35 cellular contexts compared by ENCODE assay signal in the genomic region with DNA sequence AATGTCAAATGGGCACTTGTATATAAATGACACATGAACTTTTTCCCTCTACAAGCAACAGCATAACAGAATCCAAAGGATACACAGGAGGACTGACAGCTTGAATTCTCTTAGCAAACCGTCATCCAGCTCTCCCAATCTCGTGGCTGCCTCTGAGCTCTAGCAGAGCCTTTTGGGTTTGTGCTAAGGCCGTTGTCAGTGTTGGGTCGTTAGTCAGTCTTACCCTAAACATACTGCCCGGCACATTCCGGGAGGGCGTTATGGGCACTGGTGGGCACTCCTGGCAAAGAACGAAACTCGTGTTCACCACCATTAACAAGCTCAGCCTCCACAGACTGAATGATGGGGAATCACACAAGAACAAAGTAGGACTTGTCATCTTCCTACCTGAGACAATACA. TPM values are rescaled to one million over a fixed set of nuclear protein-coding genes. Genes with fewer than 3 reads are reported as not detected.
DNase-seq lines count a peak whose midpoint lies in the region; ATAC-seq and TF ChIP-seq lines count a peak whose summit lies in the region.
"Had no signal": no experiment of that assay in that cellular context is flagged by ENCODE, and none has a peak within 500 bp of the region (broad histone marks: within the 10 kb centered on the region; RNA-seq: fewer than 3 reads in every experiment).

No MANE protein-coding gene starts in this region.

- H3K9me3 ChIP-seq in heart left ventricle = no peaks in the 10 kb centered on the region
- H3K9me3 ChIP-seq in endodermal cell (ENCODE audit: control insufficient read depth, low read length) = no peaks in the 10 kb centered on the region
- H3K9me3 ChIP-seq in vagina = no peaks in the 10 kb centered on the region
- H3K9me3 ChIP-seq: A549, BE2C, BLaER1, Caco-2 had no signal

- intact Hi-C loops in cardiac septum (cut with DNase I) = no loop called here
- intact Hi-C loops in heart left ventricle (cut with DNase I) = no loop called here
- intact Hi-C loops in vagina (cut with DNase I) = no loop called here

- H3K4me3 ChIP-seq in heart left ventricle (no peak overlapping the region), endodermal cell (ENCODE audit: low read length) (no peak overlapping the region), vagina (no peak overlapping the region)
- H3K4me3 ChIP-seq: A549; BLaER1; BLaER1 treated with 17β-estradiol and CSF1 and Interleukin-3, amounts not matched to agents 10 nM and 100 nM had no signal

- H3K27me3 ChIP-seq in heart left ventricle (no peaks in the 10 kb centered on the region), endodermal cell (ENCODE audit: control insufficient read depth, insufficient read depth, low read length, poor library complexity, severe bottlenecking) (no peaks in the 10 kb centered on the region), vagina (no peaks in the 10 kb centered on the region)
- H3K27me3 ChIP-seq: BLaER1; BLaER1 treated with 17β-estradiol and CSF1 and Interleukin-3, amounts not matched to agents 10 nM and 100 nM had no signal

- H3K4me1 Mint-ChIP-seq in endodermal cell = peaks cover 34% of the 10 kb centered on the region
- H3K4me1 Mint-ChIP-seq in neural crest cell = peaks cover 15% of the 10 kb centered on the region
- H3K4me1 Mint-ChIP-seq: B cell; CD14-positive monocyte; CD4-positive, alpha-beta memory T cell; CD4-positive, CD25-positive, alpha-beta regulatory T cell; CD8-positive, alpha-beta memory T cell had no signal

- no peak overlapping the region for H3K9ac ChIP-seq in endodermal cell (ENCODE audit: extremely low read depth, low read length, poor library complexity, severe bottlenecking)
- H3K9ac ChIP-seq: BLaER1; BLaER1 treated with 17β-estradiol and CSF1 and Interleukin-3, amounts not matched to agents 10 nM and 100 nM had no signal

- TF ChIP-seq POLR2A in heart left ventricle (IDR thresholded peaks at IDR 0.05) (no peak), vagina (IDR thresholded peaks at IDR 0.05) (no peak)

- DNase-seq in cardiac septum (ENCODE audit: low spot score) (peak; percentile 55), heart left ventricle (no peak), endodermal cell (peak; percentile 20), neural crest cell (ENCODE audit: low read depth, low spot score) (no peak), vagina (ENCODE audit: extremely low spot score in 2 of 2) (peak; percentile 12 to 56), NCI-H1417 (lab: John Stamatoyannopoulos, UW) (no peak), NCI-H1694 (lab: John Stamatoyannopoulos, UW) (no peak)
- no peak for DNase-seq in activated naive CD4-positive, alpha-beta T cell treated with anti-CD3 and anti-CD28 coated beads, Interleukin-2, amount 50 U/mL, for 72 hours (ENCODE audit: low spot score in 2 of 2)
- DNase-seq: 8988T; ACHN; AML-193; BE2C; C1 segment of cervical spinal cord; Caco-2; Calu3; CD4-positive, alpha-beta memory T cell; CD4-positive, alpha-beta T cell; CD4-positive, CD25-positive, alpha-beta regulatory T cell; CD8-positive, alpha-beta memory T cell; CD8-positive, alpha-beta T cell; COR-L47; DMS 273 treated with DMSO at 0.1 percent for 48 hours; DMS153; DMS53; DMS79; DMS79 treated with DMSO at 0.1 percent for 48 hours; DND-41; EL had no signal

- H3K27me3 Mint-ChIP-seq in endodermal cell (ENCODE audit: insufficient read depth) (no peaks in the 10 kb centered on the region), neural crest cell (ENCODE audit: low read depth) (peaks cover 42% of the 10 kb centered on the region)
- H3K27me3 Mint-ChIP-seq: B cell; CD4-positive, alpha-beta T cell; CD4-positive, CD25-positive, alpha-beta regulatory T cell had no signal

- WGBS in heart left ventricle, 4 donors = 82 to 87% (median 86%) methylated on average over 9 of the region's 9 CpGs
- 88 to 93% methylated on average over 8 to 9 of the region's 9 CpGs for WGBS in endodermal cell (ENCODE audit: insufficient coverage in 1 of 2, insufficient read length in 1 of 2), 2 experiments

- H3K36me3 ChIP-seq in heart left ventricle = no peaks in the 10 kb centered on the region
- no peaks in the 10 kb centered on the region for H3K36me3 ChIP-seq in endodermal cell (ENCODE audit: control insufficient read depth, insufficient read depth, low read length)
- H3K36me3 ChIP-seq in vagina = no peaks in the 10 kb centered on the region
- H3K36me3 ChIP-seq: BE2C; BLaER1; BLaER1 treated with 17β-estradiol and CSF1 and Interleukin-3, amounts not matched to agents 10 nM and 100 nM had no signal

- H3K4me3 Mint-ChIP-seq in endodermal cell = no peak overlapping the region
- no peak overlapping the region for H3K4me3 Mint-ChIP-seq in neural crest cell
- H3K4me3 Mint-ChIP-seq: B cell; CD14-positive monocyte; CD4-positive, alpha-beta memory T cell; CD4-positive, alpha-beta T cell; CD4-positive, CD25-positive, alpha-beta regulatory T cell; CD8-positive, alpha-beta memory T cell; CD8-positive, alpha-beta T cell had no signal

- H3K36me3 Mint-ChIP-seq in endodermal cell (ENCODE audit: low read depth) (peaks cover 23% of the 10 kb centered on the region), neural crest cell (ENCODE audit: low read depth) (no peaks in the 10 kb centered on the region)
- H3K36me3 Mint-ChIP-seq in activated naive CD4-positive, alpha-beta T cell treated with anti-CD3 and anti-CD28 coated beads, Interleukin-2, amount 50 U/mL, for 72 hours = no peaks in the 10 kb centered on the region
- H3K36me3 Mint-ChIP-seq: CD14-positive monocyte; CD4-positive, alpha-beta memory T cell; CD4-positive, CD25-positive, alpha-beta regulatory T cell; CD8-positive, alpha-beta memory T cell; CD8-positive, alpha-beta T cell had no signal

- H3K4me1 ChIP-seq in heart left ventricle (no peaks in the 10 kb centered on the region), endodermal cell (ENCODE audit: control insufficient read depth, insufficient read depth, low read length) (peaks cover 6% of the 10 kb centered on the region), vagina (no peaks in the 10 kb centered on the region)
- H3K4me1 ChIP-seq: BE2C; BLaER1; BLaER1 treated with 17β-estradiol and CSF1 and Interleukin-3, amounts not matched to agents 10 nM and 100 nM had no signal

- no peak overlapping the region for H3K27ac ChIP-seq in heart left ventricle
- no peak overlapping the region for H3K27ac ChIP-seq in endodermal cell (ENCODE audit: low read depth, low read length)
- H3K27ac ChIP-seq in vagina = no peak overlapping the region
- H3K27ac ChIP-seq: 22Rv1; A549; BLaER1; BLaER1 treated with 17β-estradiol and CSF1 and Interleukin-3, amounts not matched to agents 10 nM and 100 nM; C4-2B had no signal

- TF ChIP-seq CTCF in heart left ventricle (IDR thresholded peaks at IDR 0.05) (no peak), endodermal cell (conservative IDR thresholded peaks at IDR 0.05) (no peak), neural crest cell (conservative IDR thresholded peaks at IDR 0.05) (no peak), vagina (IDR thresholded peaks at IDR 0.05) (no peak)

- H3K9me3 Mint-ChIP-seq in endodermal cell (no peaks in the 10 kb centered on the region), neural crest cell (no peaks in the 10 kb centered on the region)
- peaks cover 0 to 4% of the 10 kb centered on the region in 2 donors for H3K9me3 Mint-ChIP-seq in activated naive CD4-positive, alpha-beta T cell treated with anti-CD3 and anti-CD28 coated beads, Interleukin-2, amount 50 U/mL, for 72 hours
- H3K9me3 Mint-ChIP-seq: CD4-positive, alpha-beta T cell; CD8-positive, alpha-beta T cell had no signal

- no peak for ATAC-seq in heart left ventricle
- no peak for ATAC-seq in activated naive CD4-positive, alpha-beta T cell treated with anti-CD3 and anti-CD28 coated beads, Interleukin-2, amount 50 U/mL, for 72 hours
- ATAC-seq: A549; CD8-positive, alpha-beta T cell had no signal

- H3K27ac Mint-ChIP-seq in endodermal cell = no peak overlapping the region
- peak overlapping the region; percentile 31 for H3K27ac Mint-ChIP-seq in neural crest cell (ENCODE audit: unreplicated experiment)
- no peak overlapping the region for H3K27ac Mint-ChIP-seq in activated naive CD4-positive, alpha-beta T cell treated with anti-CD3 and anti-CD28 coated beads, Interleukin-2, amount 50 U/mL, for 72 hours
- H3K27ac Mint-ChIP-seq: B cell; CD14-positive monocyte; CD4-positive, alpha-beta memory T cell; CD4-positive, alpha-beta T cell; CD4-positive, CD25-positive, alpha-beta regulatory T cell; CD8-positive, alpha-beta memory T cell; CD8-positive, alpha-beta T cell had no signal

RNA-seq across cellular contexts. Expression of a gene that starts 19.6 kb away (rescaled TPM):
- total RNA-seq in cardiac septum = not detected
- 1 to 10 TPM in 1 of 9 donors, under 1 TPM in 2, not detected in 6; 0.07 to 1.8 (median 0.32) TPM for total RNA-seq in heart left ventricle
- polyA plus RNA-seq in heart left ventricle = under 1 TPM in 1 of 2 donors, not detected in 1; 0.03 TPM
- total RNA-seq in endodermal cell = 1 to 10 TPM; 1.1 to 2.2 TPM
- polyA plus RNA-seq in endodermal cell (2013, experiment 1 of 2) = 0.53 TPM
- polyA plus RNA-seq in endodermal cell (2013, experiment 2 of 2) = 1.7 TPM
- total RNA-seq in neural crest cell = 0.37 and 1.1 TPM in 2 replicates
- not detected for total RNA-seq in vagina
- not detected for total RNA-seq in activated naive CD4-positive, alpha-beta T cell treated with anti-CD3 and anti-CD28 coated beads, Interleukin-2, amount 50 U/mL, for 72 hours
- total RNA-seq: Caco-2; CD4-positive, alpha-beta memory T cell; CD4-positive, alpha-beta T cell; CD4-positive, CD25-positive, alpha-beta regulatory T cell; CD8-positive, alpha-beta memory T cell; CD8-positive, alpha-beta T cell had no signal
- polyA plus RNA-seq: CD14-positive monocyte; CD4-positive, alpha-beta memory T cell; CD4-positive, CD25-positive, alpha-beta regulatory T cell; CD8-positive, alpha-beta memory T cell had no signal

Comparison
In these comparisons a context has a peak if more than half of its experiments do, and no peak if none do; other contexts are left out.
1. DNase-seq: peak in cardiac septum (single experiment), endodermal cell (single experiment) and vagina (2 of 2); none in heart left ventricle (0 of 5), neural crest cell (single experiment), activated naive CD4-positive, alpha-beta T cell treated with anti-CD3 and anti-CD28 coated beads, Interleukin-2, amount 50 U/mL, for 72 hours (0 of 2), NCI-H1417 (0 of 3) and NCI-H1694 (single experiment).